ENCODE assay signal across 8 cellular contexts in the genomic region with DNA sequence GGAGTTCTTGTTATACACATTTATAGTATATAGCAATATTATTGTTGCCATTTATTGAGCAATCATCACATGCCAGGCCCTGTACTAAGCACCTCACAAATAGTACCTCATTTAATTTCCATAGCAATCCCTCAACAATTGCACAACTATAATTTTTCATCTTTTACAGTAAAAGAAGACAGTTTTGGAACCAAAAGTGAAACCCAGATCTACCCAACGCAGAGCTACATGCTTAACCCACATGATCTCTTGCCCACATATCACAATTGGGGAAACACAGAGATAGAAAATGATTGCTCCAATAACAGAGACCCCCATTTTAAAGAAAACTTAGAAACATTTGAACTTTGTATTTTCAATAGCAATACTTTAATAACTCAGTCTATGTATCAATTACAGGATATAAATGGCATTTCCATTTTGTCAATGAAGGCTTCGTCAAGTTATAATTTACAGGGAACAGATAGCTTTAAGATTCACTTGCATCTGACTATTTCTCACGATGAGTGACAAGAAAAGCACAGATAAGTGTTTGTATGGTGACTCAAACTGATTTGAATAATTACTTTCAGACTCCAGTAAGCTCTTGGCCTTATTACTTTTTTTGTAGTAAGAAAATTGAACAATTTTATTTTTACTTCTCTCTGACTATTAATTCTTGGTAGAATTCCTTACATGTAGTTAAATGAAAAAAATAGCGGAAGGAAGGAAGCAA. TPM values are rescaled to one million over a fixed set of nuclear protein-coding genes. Genes with fewer than 3 reads are reported as not detected.
DNase-seq lines count a peak whose midpoint lies in the region; ATAC-seq and TF ChIP-seq lines count a peak whose summit lies in the region.

No MANE protein-coding gene starts in this region.

- no peak for TF ChIP-seq POLR2A in heart left ventricle (IDR thresholded peaks at IDR 0.05)
- no peak for TF ChIP-seq POLR2A in transverse colon (IDR thresholded peaks at IDR 0.05)
- no peak for TF ChIP-seq POLR2A in lower leg skin (IDR thresholded peaks at IDR 0.05)

- no peaks in the 10 kb centered on the region for H3K36me3 Mint-ChIP-seq in activated T-helper 17 cell treated with anti-CD3 and anti-CD28 coated beads, Interleukin-2, amount 50 U/mL, for 72 hours (ENCODE audit: low read depth)

- DNase-seq in heart left ventricle (no peak), left cardiac atrium (no peak), transverse colon (no peak), NCI-H82 (lab: John Stamatoyannopoulos, UW) (no peak), lower leg skin (ENCODE audit: low spot score in 2 of 2) (no peak), Right ventricle myocardium superior (no peak)

- intact Hi-C loops in heart left ventricle (cut with DNase I): loop anchor here in 1 of 10 donors (5.0 kb wide), 1 partner anchor 37 kb away; the partner anchor contains the start of gene CCDC50
- intact Hi-C loops in left cardiac atrium (cut with DNase I): no loop called here
- intact Hi-C loops in transverse colon (cut with DNase I; ENCODE audit: low total_unique reads): no loop called here
- intact Hi-C loops in lower leg skin (cut with DNase I; ENCODE audit: low total_unique reads): no loop called here
- intact Hi-C loops in Right ventricle myocardium superior (cut with DNase I): no loop called here

- H3K9me3 Mint-ChIP-seq in activated T-helper 17 cell treated with anti-CD3 and anti-CD28 coated beads, Interleukin-2, amount 50 U/mL, for 72 hours: no peaks in the 10 kb centered on the region

- H3K27me3 Mint-ChIP-seq in activated T-helper 17 cell treated with anti-CD3 and anti-CD28 coated beads, Interleukin-2, amount 50 U/mL, for 72 hours: no peaks in the 10 kb centered on the region

- no peak for TF ChIP-seq CTCF in heart left ventricle (IDR thresholded peaks at IDR 0.05)
- TF ChIP-seq CTCF in transverse colon (IDR thresholded peaks at IDR 0.05): no peak
- no peak for TF ChIP-seq CTCF in lower leg skin (IDR thresholded peaks at IDR 0.05)

- H3K36me3 ChIP-seq in heart left ventricle (no peaks in the 10 kb centered on the region), transverse colon (no peaks in the 10 kb centered on the region)

- peaks cover 5% of the 10 kb centered on the region for H3K4me1 Mint-ChIP-seq in activated T-helper 17 cell treated with anti-CD3 and anti-CD28 coated beads, Interleukin-2, amount 50 U/mL, for 72 hours

- TF ChIP-seq EP300 in transverse colon (IDR thresholded peaks at IDR 0.05; ENCODE audit: low read depth): no peak

- H3K27ac ChIP-seq in heart left ventricle (peak overlapping the region in 9 of 12 donors; percentile 3 to 83 (median 23)), transverse colon (peak overlapping the region in 3 of 4 donors; percentile 40 to 53 (median 51))

- H3K27ac Mint-ChIP-seq in activated T-helper 17 cell treated with anti-CD3 and anti-CD28 coated beads, Interleukin-2, amount 50 U/mL, for 72 hours: no peak overlapping the region

- H3K4me1 ChIP-seq in heart left ventricle (peaks cover 0 to 16% (median 0%) of the 10 kb centered on the region in 12 donors), transverse colon (no peaks in the 10 kb centered on the region)

- peak overlapping the region; percentile 57 for H3K4me3 Mint-ChIP-seq in activated T-helper 17 cell treated with anti-CD3 and anti-CD28 coated beads, Interleukin-2, amount 50 U/mL, for 72 hours

- in situ Hi-C loops in transverse colon (cut with MboI; ENCODE audit: low pct_ligation_motif_present in 1 of 4, low pct_unique_long_range_greater_than_20kb in 1 of 4, low sequenced_read_pairs in 3 of 4): no loop called here

- 50 to 61% (median 53%) methylated on average over 4 of the region's 4 CpGs for WGBS in heart left ventricle, 4 donors
- WGBS in transverse colon (ENCODE audit: low coverage in 1 of 2), 2 donors: 60 to 79% methylated on average over 4 of the region's 4 CpGs
- 35 to 44% methylated on average over 4 of the region's 4 CpGs for WGBS in lower leg skin, 2 donors

- H3K27me3 ChIP-seq in heart left ventricle (no peaks in the 10 kb centered on the region), transverse colon (no peaks in the 10 kb centered on the region)

- H3K4me3 ChIP-seq in heart left ventricle (peak overlapping the region in 9 of 12 donors; percentile 1 to 37 (median 28)), transverse colon (no peak overlapping the region), lower leg skin (ENCODE audit: low read depth, poor library complexity, severe bottlenecking) (no peak overlapping the region)

- H3K9me3 ChIP-seq in heart left ventricle (peaks cover 0 to 5% (median 0%) of the 10 kb centered on the region in 12 donors), transverse colon (no peaks in the 10 kb centered on the region)

- ATAC-seq in heart left ventricle (no peak), left cardiac atrium (no peak), HG03064 (IDR thresholded peaks at IDR 0.05; ENCODE audit: low read depth, unreplicated experiment) (peak; percentile 77), Right ventricle myocardium superior (ENCODE audit: poor library complexity) (no peak)
- no peak for ATAC-seq in activated T-helper 17 cell treated with anti-CD3 and anti-CD28 coated beads, Interleukin-2, amount 50 U/mL, for 72 hours (replicated peaks)

RNA-seq across cellular contexts. Expression of gene CCDC50, which starts 38.7 kb away (rescaled TPM):
- total RNA-seq in heart left ventricle: 10 to 100 TPM; 42.9 to 75.7 (median 57.1) TPM
- 10 to 100 TPM; 16.1 to 49.5 TPM for polyA plus RNA-seq in heart left ventricle
- total RNA-seq in left cardiac atrium: 10 to 100 TPM; 53.1 to 69.0 TPM
- 10 to 100 TPM; 12.6 to 14.6 TPM for total RNA-seq in activated T-helper 17 cell treated with anti-CD3 and anti-CD28 coated beads, Interleukin-2, amount 50 U/mL, for 72 hours
- 10 to 100 TPM; 61.3 to 78.0 (median 69.5) TPM for total RNA-seq in transverse colon
- 10 to 100 TPM; 27.8 to 58.7 (median 34.5) TPM for total RNA-seq in lower leg skin
- 50.8 TPM for total RNA-seq in Right ventricle myocardium superior

RNA-seq across cellular contexts. Expression of gene UTS2B, which starts 39.9 kb away (rescaled TPM):
- 1 to 10 TPM in 1 of 9 donors, under 1 TPM in 1, not detected in 7; 0.43 to 1.1 TPM for total RNA-seq in heart left ventricle
- polyA plus RNA-seq in heart left ventricle: under 1 TPM in 1 of 2 donors, not detected in 1; 0.17 TPM
- under 1 TPM in 1 of 2 donors, not detected in 1; 0.24 TPM for total RNA-seq in left cardiac atrium
- not detected for total RNA-seq in activated T-helper 17 cell treated with anti-CD3 and anti-CD28 coated beads, Interleukin-2, amount 50 U/mL, for 72 hours
- 1 to 10 TPM in 2 of 4 donors, under 1 TPM in 1, not detected in 1; 0.27 to 3.4 (median 2.2) TPM for total RNA-seq in transverse colon
- total RNA-seq in lower leg skin: not detected
- total RNA-seq in Right ventricle myocardium superior: 0.19 TPM

Comparison
In these comparisons a context has a peak if more than half of its experiments do, and no peak if none do; other contexts are left out.
1. H3K4me3 ChIP-seq: peak in heart left ventricle (9 of 12); none in transverse colon (0 of 4) and lower leg skin (single experiment).